ENCODE assay signal across 1 cellular context in genomic region chr12:104279164-104279563, GRCh38.
TF ChIP-seq lines count a peak whose summit lies in the region.

No MANE protein-coding gene starts in this region.

TF ChIP-seq in IMR-90, 13 proteins besides CTCF, POLR2A, EP300 and RAD21 (continued from another document):
- no peak for TF ChIP-seq MAZ (IDR thresholded peaks at IDR 0.05; ENCODE audit: borderline replicate concordance, low read depth, low read length)
- TF ChIP-seq NFE2L2 (IDR thresholded peaks at IDR 0.05; ENCODE audit: low read depth, low read length) = no peak
- TF ChIP-seq BHLHE40 (IDR thresholded peaks at IDR 0.05; ENCODE audit: low read depth, low read length) = no peak
- TF ChIP-seq RCOR1 (IDR thresholded peaks at IDR 0.05; ENCODE audit: insufficient replicate concordance, low read length) = no peak
- no peak for TF ChIP-seq CHD1 (IDR thresholded peaks at IDR 0.05; ENCODE audit: low read depth, low read length)
- TF ChIP-seq RFX5 (IDR thresholded peaks at IDR 0.05; ENCODE audit: low read depth, low read length) = no peak
- no peak for TF ChIP-seq ELK1 (IDR thresholded peaks at IDR 0.05; ENCODE audit: borderline replicate concordance, low read depth, low read length)
